Comparison of ENCODE assay signal across 16 cellular contexts in genomic region chr17:60327122-60327869, GRCh38.
DNase-seq lines count a peak whose midpoint lies in the region; ATAC-seq and TF ChIP-seq lines count a peak whose summit lies in the region.
"Had no signal": no experiment of that assay in that cellular context is flagged by ENCODE, and none has a peak within 500 bp of the region (broad histone marks: within the 10 kb centered on the region; RNA-seq: fewer than 3 reads in every experiment).

No MANE protein-coding gene starts in this region.

- no peak for TF ChIP-seq CTCF in lower leg skin (IDR thresholded peaks at IDR 0.05)

- H3K36me3 Mint-ChIP-seq in activated CD4-positive, alpha-beta T cell treated with anti-CD3 and anti-CD28 coated beads, Interleukin-2, amount 10 ng/mL, durations not matched to agents 7 days and 5 days (ENCODE audit: low read depth), result peaks cover 13% of the 10 kb centered on the region

- CTCF ChIA-PET in activated CD4-positive, alpha-beta T cell treated with anti-CD3 and anti-CD28 coated beads, Interleukin-2, amount 10 ng/mL, durations not matched to agents 7 days and 5 days (lab: Charles Lee), result no interaction called here

- ATAC-seq in HG02798 (IDR thresholded peaks at IDR 0.05; ENCODE audit: poor library complexity, unreplicated experiment), result no peak
- ATAC-seq: activated naive CD8-positive, alpha-beta T cell treated with anti-CD3 and anti-CD28 coated beads, Interleukin-2, amount 50 U/mL, for 24 hours had no signal

- 93 to 97% methylated on average over 15 to 18 of the region's 25 CpGs for WGBS in lower leg skin, 2 donors

- no peak overlapping the region for H3K4me3 Mint-ChIP-seq in activated CD4-positive, alpha-beta T cell treated with anti-CD3 and anti-CD28 coated beads, Interleukin-2, amount 10 ng/mL, durations not matched to agents 7 days and 5 days
- H3K4me3 Mint-ChIP-seq: activated naive CD8-positive, alpha-beta T cell treated with anti-CD3 and anti-CD28 coated beads, Interleukin-2, amount 50 U/mL, for 24 hours; activated T-cell treated with anti-CD3 and anti-CD28 coated beads, Interleukin-2, amount 50 U/mL, for 24 hours had no signal

- no peak overlapping the region for H3K4me3 ChIP-seq in lower leg skin (ENCODE audit: low read depth, poor library complexity, severe bottlenecking)
- H3K4me3 ChIP-seq: hepatocyte, stomach had no signal

- no peak for DNase-seq in activated CD4-positive, alpha-beta T cell treated with anti-CD3 and anti-CD28 coated beads, Interleukin-2, amount 10 ng/mL, durations not matched to agents 7 days and 5 days
- DNase-seq in activated CD4-positive, alpha-beta T cell treated with anti-CD3 and anti-CD28 coated beads, Interleukin-2, amount 50 U/mL, for 1 hour, result no peak
- peak; percentile 54 for DNase-seq in inferior parietal cortex (ENCODE audit: extremely low spot score)
- DNase-seq in DMS79 treated with DMSO at 0.1 percent for 48 hours (lab: John Stamatoyannopoulos, UW), result no peak
- no peak for DNase-seq in HCEC 1CT
- DNase-seq in lower leg skin (ENCODE audit: low spot score in 2 of 2), result no peak
- DNase-seq: ACHN; activated CD4-positive, alpha-beta T cell treated with anti-CD3 and anti-CD28 coated beads for 1 hour; activated naive CD8-positive, alpha-beta T cell treated with anti-CD3 and anti-CD28 coated beads, Interleukin-2, amount 50 U/mL, for 24 hours; activated T-cell treated with anti-CD3 and anti-CD28 coated beads, Interleukin-2, amount 50 U/mL, for 24 hours; NCI-H2171 treated with DMSO at 0.1 percent for 48 hours; stomach; T-helper 1 cell had no signal

- peak overlapping the region; percentile 70 for H3K27ac ChIP-seq in angular gyrus (ENCODE audit: low read depth, low read length)
- H3K27ac ChIP-seq: hepatocyte, stomach had no signal

- no peaks in the 10 kb centered on the region for H3K4me1 Mint-ChIP-seq in activated CD4-positive, alpha-beta T cell treated with anti-CD3 and anti-CD28 coated beads, Interleukin-2, amount 10 ng/mL, durations not matched to agents 7 days and 5 days
- H3K4me1 Mint-ChIP-seq: activated naive CD8-positive, alpha-beta T cell treated with anti-CD3 and anti-CD28 coated beads, Interleukin-2, amount 50 U/mL, for 24 hours had no signal

- H3K27me3 Mint-ChIP-seq in activated CD4-positive, alpha-beta T cell treated with anti-CD3 and anti-CD28 coated beads, Interleukin-2, amount 10 ng/mL, durations not matched to agents 7 days and 5 days, result no peaks in the 10 kb centered on the region
- H3K27me3 Mint-ChIP-seq: activated naive CD8-positive, alpha-beta T cell treated with anti-CD3 and anti-CD28 coated beads, Interleukin-2, amount 50 U/mL, for 24 hours; activated T-cell treated with anti-CD3 and anti-CD28 coated beads, Interleukin-2, amount 50 U/mL, for 24 hours had no signal

- intact Hi-C loops in lower leg skin (cut with DNase I; ENCODE audit: low total_unique reads), result no loop called here

- TF ChIP-seq POLR2A in lower leg skin (IDR thresholded peaks at IDR 0.05), result no peak

- H3K27ac Mint-ChIP-seq in activated CD4-positive, alpha-beta T cell treated with anti-CD3 and anti-CD28 coated beads, Interleukin-2, amount 10 ng/mL, durations not matched to agents 7 days and 5 days, result peak overlapping the region; percentile 25
- H3K27ac Mint-ChIP-seq: activated naive CD8-positive, alpha-beta T cell treated with anti-CD3 and anti-CD28 coated beads, Interleukin-2, amount 50 U/mL, for 24 hours; activated T-cell treated with anti-CD3 and anti-CD28 coated beads, Interleukin-2, amount 50 U/mL, for 24 hours had no signal

- POLR2A ChIA-PET in activated CD4-positive, alpha-beta T cell treated with anti-CD3 and anti-CD28 coated beads, Interleukin-2, amount 10 ng/mL, durations not matched to agents 7 days and 5 days (lab: Charles Lee), result no interaction called here

- H3K9me3 Mint-ChIP-seq in activated CD4-positive, alpha-beta T cell treated with anti-CD3 and anti-CD28 coated beads, Interleukin-2, amount 10 ng/mL, durations not matched to agents 7 days and 5 days, result peaks cover 2% of the 10 kb centered on the region
- H3K9me3 Mint-ChIP-seq: activated naive CD8-positive, alpha-beta T cell treated with anti-CD3 and anti-CD28 coated beads, Interleukin-2, amount 50 U/mL, for 24 hours; activated T-cell treated with anti-CD3 and anti-CD28 coated beads, Interleukin-2, amount 50 U/mL, for 24 hours had no signal
